18 cellular contexts compared by ENCODE assay signal in genomic region chr5:164958688-164959087, GRCh38.
A peak's percentile ranks its signal among the peaks of the same experiment; 100 is the strongest.
DNase-seq lines count a peak whose midpoint lies in the region; ATAC-seq, FAIRE-seq and TF ChIP-seq lines count a peak whose summit lies in the region.
"Had no signal": no experiment of that assay in that cellular context is flagged by ENCODE, and none has a peak within 500 bp of the region (broad histone marks: within the 10 kb centered on the region; RNA-seq: fewer than 3 reads in every experiment).

No MANE protein-coding gene starts in this region.

- H3K9me3 Mint-ChIP-seq in mesothelial cell of epicardium, result peaks cover 14% of the 10 kb centered on the region

- peak; percentile 53 for FAIRE-seq in TTC549 (lab: Jason Lieb, UNC)
- FAIRE-seq: H54 had no signal

- intact Hi-C loops in left lung (cut with DNase I), result no loop called here

- H3K36me3 Mint-ChIP-seq in mesothelial cell of epicardium, result peaks cover 7% of the 10 kb centered on the region

- no peak overlapping the region for H3K4me3 Mint-ChIP-seq in mesothelial cell of epicardium
- H3K4me3 Mint-ChIP-seq: T-helper 17 cell had no signal

- no peaks in the 10 kb centered on the region for H3K4me1 ChIP-seq in left lung

- 0 out of 2 replicates have a peak, but pooled peaks have one; percentile 13 for TF ChIP-seq CTCF in AG04450 (IDR thresholded peaks at IDR 0.05; ENCODE audit: low read depth, low read length)
- peak; percentile 49 for TF ChIP-seq CTCF in mesothelial cell of epicardium (IDR thresholded peaks at IDR 0.05; ENCODE audit: unreplicated experiment)
- TF ChIP-seq CTCF in left lung (IDR thresholded peaks at IDR 0.05), result no peak

- no peaks in the 10 kb centered on the region for H3K36me3 ChIP-seq in left lung
- H3K36me3 ChIP-seq: cardiac muscle cell, gastroesophageal sphincter, MG63 had no signal

- DNase-seq in AG04450 (ENCODE audit: low read depth, low spot score), result no peak
- peak; percentile 34 for DNase-seq in NAMALWA (ENCODE audit: low spot score)
- DNase-seq in mesothelial cell of epicardium (ENCODE audit: low spot score in 2 of 2, unreplicated experiment in 2 of 2), result no peak
- no peak for DNase-seq in NCI-H187 (lab: John Stamatoyannopoulos, UW)
- no peak for DNase-seq in kidney glomerular epithelial cell (lab: John Stamatoyannopoulos, UW)
- DNase-seq in NCI-H2196 treated with DMSO at 0.1 percent for 48 hours (lab: John Stamatoyannopoulos, UW; ENCODE audit: unreplicated experiment), result no peak
- no peak for DNase-seq in left lung
- DNase-seq: activated CD4-positive, alpha-beta T cell treated with anti-CD3 and anti-CD28 coated beads, Interleukin-2, amount 50 U/mL, for 48 hours; activated gamma-delta T cell; amniotic stem cell; left colon; MG63; NCI-H345; T-helper 17 cell had no signal

- H3K27ac Mint-ChIP-seq in mesothelial cell of epicardium, result no peak overlapping the region
- H3K27ac Mint-ChIP-seq: T-helper 17 cell had no signal

- POLR2A ChIA-PET in AG04450 (lab: Yijun Ruan, JAX), result no interaction called here

- H3K9me3 ChIP-seq in AG04450 (ENCODE audit: control insufficient read depth, insufficient read depth, low read length) (no peaks in the 10 kb centered on the region), left lung (no peaks in the 10 kb centered on the region)
- H3K9me3 ChIP-seq: gastroesophageal sphincter, MG63 had no signal

- H3K4me1 Mint-ChIP-seq in mesothelial cell of epicardium, result peaks cover 14% of the 10 kb centered on the region
- H3K4me1 Mint-ChIP-seq: T-helper 17 cell had no signal

- no peak for ATAC-seq in left lung
- ATAC-seq: gastroesophageal sphincter, left colon, T-helper 17 cell had no signal

- H3K27me3 ChIP-seq in AG04450 (ENCODE audit: control insufficient read depth, insufficient read depth, low read length) (no peaks in the 10 kb centered on the region), left lung (no peaks in the 10 kb centered on the region)
- H3K27me3 ChIP-seq: cardiac muscle cell, gastroesophageal sphincter, MG63 had no signal

- CTCF ChIA-PET in AG04450 (lab: Charles Lee), result no interaction called here

- H3K4me3 ChIP-seq in AG04450 (ENCODE audit: low read depth, low read length) (no peak overlapping the region), left lung (no peak overlapping the region)
- H3K4me3 ChIP-seq: cardiac muscle cell, gastroesophageal sphincter, MG63 had no signal

- H3K27ac ChIP-seq in AG04450 (ENCODE audit: low read depth, low read length) (no peak overlapping the region), left lung (no peak overlapping the region)
- H3K27ac ChIP-seq: cardiac muscle cell, gastroesophageal sphincter had no signal

- H3K27me3 Mint-ChIP-seq in mesothelial cell of epicardium (ENCODE audit: low read depth), result no peaks in the 10 kb centered on the region
- H3K27me3 Mint-ChIP-seq: T-helper 17 cell had no signal

Comparison
In these comparisons a context has a peak if more than half of its experiments do, and no peak if none do; other contexts are left out.
1. CTCF ChIP-seq: peak in AG04450 (single experiment) and mesothelial cell of epicardium (single experiment); none in left lung (0 of 2).